8 cellular contexts compared by ENCODE assay signal in the genomic region with DNA sequence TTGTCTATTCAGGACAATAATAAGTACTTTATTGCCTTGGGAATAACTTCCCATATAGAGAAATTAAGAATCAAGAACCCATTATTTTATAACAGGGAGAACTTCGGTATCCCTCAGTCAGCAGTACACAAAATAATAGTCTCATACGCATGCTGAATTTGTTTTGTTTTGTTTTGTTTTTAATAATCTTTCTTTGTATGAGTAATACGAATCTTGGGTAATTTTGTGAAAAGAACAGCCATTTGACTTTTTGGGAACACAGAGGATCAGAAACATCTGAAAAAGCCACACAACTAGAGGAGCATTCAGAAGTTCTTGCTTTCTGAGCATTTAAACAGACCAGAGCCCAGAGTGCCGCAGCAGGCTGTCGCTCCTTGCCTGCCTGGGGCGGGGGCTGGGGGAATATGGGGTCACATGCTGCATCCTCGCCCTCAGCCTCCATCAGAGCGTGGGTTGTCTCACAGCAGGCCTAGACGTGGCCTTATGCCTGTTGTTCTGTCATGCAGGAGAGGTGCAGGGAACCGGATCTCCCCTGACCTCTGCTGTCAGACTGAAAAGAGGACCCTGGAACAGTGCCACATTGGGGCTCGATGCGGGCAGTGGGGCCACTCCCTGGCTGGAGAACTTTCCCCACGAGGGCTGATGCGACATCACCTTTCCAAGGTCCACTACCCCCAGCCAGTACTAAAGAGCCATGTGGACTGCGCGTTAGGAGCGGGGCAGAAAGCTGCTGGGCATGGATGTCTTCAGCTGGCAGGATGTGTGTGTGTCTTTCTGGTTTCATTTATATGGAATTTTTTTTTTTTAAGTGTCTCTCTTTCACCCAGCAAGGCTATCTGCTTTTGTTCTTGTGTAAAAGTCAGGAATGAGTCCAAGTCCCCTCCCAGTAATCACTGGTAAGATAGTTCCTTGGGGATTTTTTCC.
DNase-seq lines count a peak whose midpoint lies in the region; ATAC-seq and TF ChIP-seq lines count a peak whose summit lies in the region.

No MANE protein-coding gene starts in this region.

- DNase-seq in BE2C (peak; percentile 86), SJSA1 (ENCODE audit: low read depth in 1 of 2, low spot score in 2 of 2) (peak in 1 of 2 experiments; percentile 74), kidney tubule cell (ENCODE audit: low spot score) (peak; percentile 75), aorta (no peak), DMS53 treated with DMSO at 0.1 percent for 48 hours (lab: John Stamatoyannopoulos, UW; ENCODE audit: unreplicated experiment) (no peak), NCI-H2227 (lab: John Stamatoyannopoulos, UW; ENCODE audit: unreplicated experiment) (no peak), SIG-M5 treated with dmso at 0.1 percent for 504 hours (lab: John Stamatoyannopoulos, UW; ENCODE audit: unreplicated experiment) (no peak)

- peak overlapping the region; percentile 91 for H3K27ac ChIP-seq in HEK293 (ENCODE audit: extremely low read depth, low read depth, low read length)
- peak overlapping the region; percentile 98 for H3K27ac ChIP-seq in SJSA1
- H3K27ac ChIP-seq in aorta (ENCODE audit: low read depth in 1 of 2, low read length in 2 of 2), result peak overlapping the region in 1 of 2 donors; percentile 1

- H3K4me3 ChIP-seq in BE2C (ENCODE audit: low read depth, low read length) (peak overlapping the region; percentile 1; the same call in 1 of the 2 replicates), HEK293 (ENCODE audit: low read depth, low read length) (no peak overlapping the region), SJSA1 (no peak overlapping the region), aorta (ENCODE audit: low read length in 2 of 2) (no peak overlapping the region)

- H3K27me3 ChIP-seq in BE2C, result no peaks in the 10 kb centered on the region
- no peaks in the 10 kb centered on the region for H3K27me3 ChIP-seq in SJSA1 (replicated peaks)
- H3K27me3 ChIP-seq in aorta (ENCODE audit: control insufficient read depth in 1 of 2, insufficient read depth in 2 of 2, low read length in 1 of 2), result no peaks in the 10 kb centered on the region

- ATAC-seq in aorta (ENCODE audit: low FRiP score), result peak; percentile 2

- CTCF ChIA-PET in HEK293 (lab: Yijun Ruan, JAX), result interaction anchor here (0.6 to 0.7 kb wide), 2 partner anchors 12 to 200 kb away, joined by 3 read pairs; no protein-coding TSS in a partner anchor

- POLR2A ChIA-PET in HEK293 (lab: Yijun Ruan, JAX), result interaction anchor here (0.6 kb wide), 1 partner anchor 9 kb away, joined by 3 read pairs; no protein-coding TSS in a partner anchor

- peak; percentile 17; the same call in 1 of the 2 replicates for TF ChIP-seq CTCF in BE2C (IDR thresholded peaks at IDR 0.05; ENCODE audit: low read depth, low read length)
- no peak for TF ChIP-seq CTCF in HEK293 (tag by site-specific recombination; IDR thresholded peaks at IDR 0.05)

- 60 to 66% methylated on average over 17 of the region's 17 CpGs for WGBS in aorta, 2 donors

- H3K4me1 ChIP-seq in BE2C (peaks cover 60% of the 10 kb centered on the region), HEK293 (ENCODE audit: control insufficient read depth, insufficient read depth, low read length) (peaks cover 51% of the 10 kb centered on the region), SJSA1 (replicated peaks) (peaks cover 96% of the 10 kb centered on the region), aorta (ENCODE audit: control insufficient read depth in 1 of 2, insufficient read depth in 2 of 2, low read length in 2 of 2) (peaks cover 0 to 2% of the 10 kb centered on the region in 2 donors)

- H3K36me3 ChIP-seq in BE2C (peaks cover 23% of the 10 kb centered on the region), HEK293 (ENCODE audit: control insufficient read depth in 2 of 2, insufficient read depth in 1 of 2, low read length in 2 of 2) (peaks cover 0 to 5% of the 10 kb centered on the region in 2 experiments; a peak in 1 of 3 replicates), SJSA1 (peaks cover 15% of the 10 kb centered on the region), aorta (ENCODE audit: control insufficient read depth in 1 of 2, insufficient read depth in 2 of 2, low read length in 1 of 2) (no peaks in the 10 kb centered on the region)

- H3K9me3 ChIP-seq in BE2C (no peaks in the 10 kb centered on the region), HEK293 (ENCODE audit: control insufficient read depth, insufficient read depth, low read depth, low read length) (no peaks in the 10 kb centered on the region), SJSA1 (replicated peaks) (no peaks in the 10 kb centered on the region), aorta (ENCODE audit: control insufficient read depth, low read length) (no peaks in the 10 kb centered on the region)

- intact Hi-C loops in aorta (cut with DNase I), result no loop called here

TF ChIP-seq in HEK293, 187 proteins besides CTCF, POLR2A, EP300 and RAD21 (continues in another document):
- no peak for TF ChIP-seq PRDM4 (tag by site-specific recombination; IDR thresholded peaks at IDR 0.05)
- TF ChIP-seq, protein P1, sequence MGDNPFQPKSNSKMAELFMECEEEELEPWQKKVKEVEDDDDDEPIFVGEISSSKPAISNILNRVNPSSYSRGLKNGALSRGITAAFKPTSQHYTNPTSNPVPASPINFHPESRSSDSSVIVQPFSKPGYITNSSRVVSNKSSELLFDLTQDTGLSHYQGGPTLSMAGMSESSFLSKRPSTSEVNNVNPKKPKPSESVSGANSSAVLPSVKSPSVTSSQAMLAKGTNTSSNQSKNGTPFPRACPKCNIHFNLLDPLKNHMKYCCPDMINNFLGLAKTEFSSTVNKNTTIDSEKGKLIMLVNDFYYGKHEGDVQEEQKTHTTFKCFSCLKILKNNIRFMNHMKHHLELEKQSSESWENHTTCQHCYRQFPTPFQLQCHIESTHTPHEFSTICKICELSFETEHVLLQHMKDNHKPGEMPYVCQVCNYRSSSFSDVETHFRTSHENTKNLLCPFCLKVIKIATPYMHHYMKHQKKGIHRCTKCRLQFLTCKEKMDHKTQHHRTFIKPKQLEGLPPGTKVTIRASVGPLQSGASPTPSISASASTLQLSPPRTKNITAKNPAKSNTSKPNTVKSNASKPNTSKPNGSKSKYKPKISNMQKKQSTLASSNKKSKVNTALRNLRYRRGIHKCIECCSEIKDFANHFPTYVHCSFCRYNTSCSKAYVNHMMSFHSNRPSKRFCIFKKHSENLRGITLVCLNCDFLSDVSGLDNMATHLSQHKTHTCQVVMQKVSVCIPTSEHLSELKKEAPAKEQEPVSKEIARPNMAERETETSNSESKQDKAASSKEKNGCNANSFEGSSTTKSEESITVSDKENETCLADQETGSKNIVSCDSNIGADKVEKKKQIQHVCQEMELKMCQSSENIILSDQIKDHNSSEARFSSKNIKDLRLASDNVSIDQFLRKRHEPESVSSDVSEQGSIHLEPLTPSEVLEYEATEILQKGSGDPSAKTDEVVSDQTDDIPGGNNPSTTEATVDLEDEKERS (tag by site-specific recombination; IDR thresholded peaks at IDR 0.05), result no peak
- TF ChIP-seq ZNF146 (tag by site-specific recombination; IDR thresholded peaks at IDR 0.05), result no peak
- no peak for TF ChIP-seq KLF8 (tag by site-specific recombination; IDR thresholded peaks at IDR 0.05)
- no peak for TF ChIP-seq ZNF311 (tag by site-specific recombination; IDR thresholded peaks at IDR 0.05; ENCODE audit: borderline replicate concordance)
- peak; percentile 66 for TF ChIP-seq ZIC2 (tag by site-specific recombination; IDR thresholded peaks at IDR 0.05)
- TF ChIP-seq ZNF571 (tag by site-specific recombination; IDR thresholded peaks at IDR 0.05), result no peak
- 0 out of 2 replicates have a peak, but pooled peaks have one; percentile 44 for TF ChIP-seq SCRT2 (tag by site-specific recombination; IDR thresholded peaks at IDR 0.05)
- TF ChIP-seq ZNF404 (tag by site-specific recombination; IDR thresholded peaks at IDR 0.05), result no peak
- TF ChIP-seq, protein P2, sequence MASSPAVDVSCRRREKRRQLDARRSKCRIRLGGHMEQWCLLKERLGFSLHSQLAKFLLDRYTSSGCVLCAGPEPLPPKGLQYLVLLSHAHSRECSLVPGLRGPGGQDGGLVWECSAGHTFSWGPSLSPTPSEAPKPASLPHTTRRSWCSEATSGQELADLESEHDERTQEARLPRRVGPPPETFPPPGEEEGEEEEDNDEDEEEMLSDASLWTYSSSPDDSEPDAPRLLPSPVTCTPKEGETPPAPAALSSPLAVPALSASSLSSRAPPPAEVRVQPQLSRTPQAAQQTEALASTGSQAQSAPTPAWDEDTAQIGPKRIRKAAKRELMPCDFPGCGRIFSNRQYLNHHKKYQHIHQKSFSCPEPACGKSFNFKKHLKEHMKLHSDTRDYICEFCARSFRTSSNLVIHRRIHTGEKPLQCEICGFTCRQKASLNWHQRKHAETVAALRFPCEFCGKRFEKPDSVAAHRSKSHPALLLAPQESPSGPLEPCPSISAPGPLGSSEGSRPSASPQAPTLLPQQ (tag by site-specific recombination; IDR thresholded peaks at IDR 0.05), result peak; percentile 89

Comparison
In these comparisons a context has a peak if more than half of its experiments do, and no peak if none do; other contexts are left out.
1. DNase-seq: peak in BE2C (single experiment) and kidney tubule cell (single experiment); none in aorta (0 of 2), DMS53 treated with DMSO at 0.1 percent for 48 hours (single experiment), NCI-H2227 (single experiment) and SIG-M5 treated with dmso at 0.1 percent for 504 hours (single experiment).